8 cellular contexts compared by ENCODE assay signal in genomic region chr12:123436017-123436964, GRCh38. TPM values are rescaled to one million over a fixed set of nuclear protein-coding genes. Genes with fewer than 3 reads are reported as not detected.
DNase-seq lines count a peak whose midpoint lies in the region; ATAC-seq, FAIRE-seq and TF ChIP-seq lines count a peak whose summit lies in the region.

A gene with protein sequence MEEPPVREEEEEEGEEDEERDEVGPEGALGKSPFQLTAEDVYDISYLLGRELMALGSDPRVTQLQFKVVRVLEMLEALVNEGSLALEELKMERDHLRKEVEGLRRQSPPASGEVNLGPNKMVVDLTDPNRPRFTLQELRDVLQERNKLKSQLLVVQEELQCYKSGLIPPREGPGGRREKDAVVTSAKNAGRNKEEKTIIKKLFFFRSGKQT (minus strand): TSS chr12:123436684. CDS start chr12:123436420, 264 bp downstream.

- DNase-seq in DMS79 (lab: John Stamatoyannopoulos, UW) (peak; percentile 48), HUDEP-2 (lab: John Stamatoyannopoulos, UW; ENCODE audit: unreplicated experiment in 76 of 76) (peak in 71 of 76 experiments; percentile 2 to 79 (median 60)), SIG-M5 treated with dmso at 0.1 percent for 504 hours (lab: John Stamatoyannopoulos, UW; ENCODE audit: unreplicated experiment) (peak; percentile 99), frontal cortex (ENCODE audit: low spot score in 2 of 2) (peak; percentile 64 to 84)
- peak; percentile 81 for DNase-seq in activated gamma-delta T cell treated with anti-CD3 and anti-CD28 coated beads, Interleukin-2, amount 50 U/mL, for 16 hours (ENCODE audit: low read depth)

- peak; percentile 78 for ATAC-seq in GM21390 (IDR thresholded peaks at IDR 0.05; ENCODE audit: unreplicated experiment)

- H3K4me3 ChIP-seq in neutrophil (ENCODE audit: low read depth in 1 of 2, low read length in 1 of 2) (peak within 1 kb of the TSS; percentile 90 to 98), subcutaneous abdominal adipose tissue (ENCODE audit: low read depth in 1 of 5, low read length in 5 of 5) (peak within 1 kb of the TSS; percentile 87 to 98 (median 94))

- H3K36me3 ChIP-seq in neutrophil (peaks cover 3% of the 10 kb centered on the region), subcutaneous abdominal adipose tissue (ENCODE audit: control insufficient read depth in 5 of 5, insufficient read depth in 5 of 5, low read length in 5 of 5) (peaks cover 0 to under 1% (median 0%) of the 10 kb centered on the region in 5 donors)

- no peaks in the 10 kb centered on the region for H3K9me3 ChIP-seq in neutrophil
- H3K9me3 ChIP-seq in subcutaneous abdominal adipose tissue (ENCODE audit: control insufficient read depth in 5 of 5, low read length in 5 of 5): no peaks in the 10 kb centered on the region

- no peak for FAIRE-seq in frontal cortex (lab: Jason Lieb, UNC)

- peak within 1 kb of the TSS; percentile 98 for H3K27ac ChIP-seq in neutrophil
- peak within 1 kb of the TSS; percentile 70 for H3K27ac ChIP-seq in subcutaneous abdominal adipose tissue (ENCODE audit: low read depth, low read length)

- no peaks in the 10 kb centered on the region for H3K27me3 ChIP-seq in neutrophil
- H3K27me3 ChIP-seq in subcutaneous abdominal adipose tissue (ENCODE audit: control insufficient read depth in 5 of 5, insufficient read depth in 4 of 5, low read length in 5 of 5): no peaks in the 10 kb centered on the region

- peaks cover 54 to 55% of the 10 kb centered on the region in 2 experiments for H3K4me1 ChIP-seq in neutrophil (ENCODE audit: control insufficient read depth in 1 of 2, insufficient read depth in 1 of 2, low read depth in 1 of 2, low read length in 1 of 2)
- peaks cover 1 to 46% (median 37%) of the 10 kb centered on the region in 5 donors for H3K4me1 ChIP-seq in subcutaneous abdominal adipose tissue (ENCODE audit: control insufficient read depth in 5 of 5, insufficient read depth in 5 of 5, low read length in 5 of 5)

- peak; percentile 53 for TF ChIP-seq CTCF in neutrophil (IDR thresholded peaks at IDR 0.05)

- H3K9ac ChIP-seq in subcutaneous abdominal adipose tissue (ENCODE audit: low read length in 5 of 5): peak within 1 kb of the TSS; percentile 48 to 93 (median 90)

RNA-seq across cellular contexts. Expression of the gene that starts here (rescaled TPM):
- total RNA-seq in frontal cortex: 0.41 TPM

Comparison
In these comparisons a context has a peak if more than half of its experiments do, and no peak if none do; other contexts are left out.
1. Peak in every context shown above with its lines: DNase-seq, ATAC-seq, H3K4me3 ChIP-seq and H3K27ac ChIP-seq.
2. Peak in DNase-seq in frontal cortex; RNA of the gene not detected or under 1 TPM.
3. DNase-seq: peak in every context shown above with its lines; median percentile 99 in SIG-M5 treated with dmso at 0.1 percent for 504 hours; 81 in activated gamma-delta T cell treated with anti-CD3 and anti-CD28 coated beads, Interleukin-2, amount 50 U/mL, for 16 hours; 74 in frontal cortex; 60 in HUDEP-2; 48 in DMS79.